ENCODE assay signal across 20 cellular contexts in the genomic region with DNA sequence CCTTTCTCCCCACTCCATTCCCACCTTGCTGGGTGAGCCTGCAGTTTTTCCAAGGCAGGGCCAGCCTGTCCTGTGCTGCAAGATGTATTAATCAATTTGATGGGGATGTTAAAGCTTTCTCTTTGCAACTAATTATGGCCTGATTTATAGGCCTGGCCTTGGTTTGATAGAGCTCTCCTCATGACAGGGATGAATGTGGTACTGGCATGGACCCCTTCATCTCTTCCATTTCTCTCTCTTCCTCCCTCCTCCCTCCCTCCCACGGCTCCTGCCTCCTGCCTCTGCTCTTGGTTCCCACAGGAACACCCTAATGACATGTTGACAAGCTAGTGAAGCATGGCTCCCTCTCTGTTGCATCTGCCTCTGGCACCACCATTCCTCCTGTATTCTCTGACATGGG. TPM values are rescaled to one million over a fixed set of nuclear protein-coding genes. Genes with fewer than 3 reads are reported as not detected.
DNase-seq lines count a peak whose midpoint lies in the region; ATAC-seq and TF ChIP-seq lines count a peak whose summit lies in the region.
"Had no signal": no experiment of that assay in that cellular context is flagged by ENCODE, and none has a peak within 500 bp of the region (broad histone marks: within the 10 kb centered on the region; RNA-seq: fewer than 3 reads in every experiment).

No MANE protein-coding gene starts in this region.

- H3K36me3 Mint-ChIP-seq in activated CD8-positive, alpha-beta T cell treated with anti-CD3 and anti-CD28 coated beads, Interleukin-2, amount 10 ng/mL, durations not matched to agents 7 days and 5 days (ENCODE audit: low read depth): no peaks in the 10 kb centered on the region
- no peaks in the 10 kb centered on the region for H3K36me3 Mint-ChIP-seq in activated CD8-positive, alpha-beta T cell treated with anti-CD3 and anti-CD28 coated beads for 36 hours (ENCODE audit: low read depth)
- H3K36me3 Mint-ChIP-seq in stimulated activated naive B cell treated with anti-CD40 and anti-IgM and Interleukin-4, amounts not matched to agents 10 μg/mL and 1 μg/mL and 100 μg/mL, for 72 hours: no peaks in the 10 kb centered on the region

- peaks cover 27% of the 10 kb centered on the region for H3K4me1 Mint-ChIP-seq in activated CD8-positive, alpha-beta T cell treated with anti-CD3 and anti-CD28 coated beads, Interleukin-2, amount 10 ng/mL, durations not matched to agents 7 days and 5 days (ENCODE audit: low read depth)
- peaks cover 17% of the 10 kb centered on the region for H3K4me1 Mint-ChIP-seq in activated CD8-positive, alpha-beta T cell treated with anti-CD3 and anti-CD28 coated beads for 36 hours (ENCODE audit: low read depth)
- peaks cover 17 to 24% of the 10 kb centered on the region in 2 donors for H3K4me1 Mint-ChIP-seq in stimulated activated naive B cell treated with anti-CD40 and anti-IgM and Interleukin-4, amounts not matched to agents 10 μg/mL and 1 μg/mL and 100 μg/mL, for 72 hours

- TF ChIP-seq CTCF in activated CD8-positive, alpha-beta T cell treated with anti-CD3 and anti-CD28 coated beads for 36 hours (IDR thresholded peaks at IDR 0.05): no peak

- intact Hi-C loops in activated CD8-positive, alpha-beta T cell treated with anti-CD3 and anti-CD28 coated beads for 36 hours (cut with micrococcal nuclease): no loop called here

- H3K9me3 Mint-ChIP-seq in activated CD8-positive, alpha-beta T cell treated with anti-CD3 and anti-CD28 coated beads, Interleukin-2, amount 10 ng/mL, durations not matched to agents 7 days and 5 days (ENCODE audit: insufficient read depth): no peaks in the 10 kb centered on the region
- H3K9me3 Mint-ChIP-seq in activated CD8-positive, alpha-beta T cell treated with anti-CD3 and anti-CD28 coated beads for 36 hours: no peaks in the 10 kb centered on the region
- H3K9me3 Mint-ChIP-seq in stimulated activated naive B cell treated with anti-CD40 and anti-IgM and Interleukin-4, amounts not matched to agents 10 μg/mL and 1 μg/mL and 100 μg/mL, for 72 hours: no peaks in the 10 kb centered on the region
- H3K9me3 Mint-ChIP-seq: GM23338 had no signal

- CTCF ChIA-PET in activated CD8-positive, alpha-beta T cell treated with anti-CD3 and anti-CD28 coated beads, Interleukin-2, amount 10 ng/mL, durations not matched to agents 7 days and 5 days (lab: Charles Lee): interaction anchor here (0.6 to 2.5 kb wide), 8 partner anchors 15 to 141 kb away, joined by 3 to 16 read pairs (median 4); partner anchors contain the start of gene HOXB5
- CTCF ChIA-PET in activated CD8-positive, alpha-beta T cell treated with anti-CD3 and anti-CD28 coated beads for 36 hours (lab: Charles Lee): interaction anchor here (0.6 to 3.0 kb wide), 8 partner anchors 15 to 169 kb away, joined by 3 to 15 read pairs (median 4); no protein-coding TSS in a partner anchor

- H3K4me3 Mint-ChIP-seq in activated CD8-positive, alpha-beta T cell treated with anti-CD3 and anti-CD28 coated beads, Interleukin-2, amount 10 ng/mL, durations not matched to agents 7 days and 5 days: no peak overlapping the region
- H3K4me3 Mint-ChIP-seq in activated CD8-positive, alpha-beta T cell treated with anti-CD3 and anti-CD28 coated beads for 36 hours: no peak overlapping the region
- H3K4me3 Mint-ChIP-seq in stimulated activated naive B cell treated with anti-CD40 and anti-IgM and Interleukin-4, amounts not matched to agents 10 μg/mL and 1 μg/mL and 100 μg/mL, for 72 hours: no peak overlapping the region
- H3K4me3 Mint-ChIP-seq: GM23338 had no signal

- no peak for ATAC-seq in activated CD8-positive, alpha-beta T cell treated with anti-CD3 and anti-CD28 coated beads, Interleukin-2, amount 10 ng/mL, durations not matched to agents 7 days and 5 days
- ATAC-seq in activated CD8-positive, alpha-beta T cell treated with anti-CD3 and anti-CD28 coated beads for 36 hours: no peak
- ATAC-seq in stimulated activated naive B cell treated with anti-CD40 and anti-IgM and Interleukin-4, amounts not matched to agents 10 μg/mL and 1 μg/mL and 100 μg/mL, for 72 hours (replicated peaks): no peak
- no peak for ATAC-seq in GM19328 (IDR thresholded peaks at IDR 0.05; ENCODE audit: unreplicated experiment)
- ATAC-seq: GM23338, HepG2 had no signal

- DNase-seq in activated CD8-positive, alpha-beta T cell treated with anti-CD3 and anti-CD28 coated beads, Interleukin-2, amount 10 ng/mL, durations not matched to agents 7 days and 5 days: no peak
- no peak for DNase-seq in activated CD8-positive, alpha-beta T cell treated with anti-CD3 and anti-CD28 coated beads for 36 hours
- DNase-seq in NCI-H69 (lab: John Stamatoyannopoulos, UW) (peak; percentile 89), left kidney (ENCODE audit: low read depth, low spot score) (peak; percentile 96), NCI-H2171 (lab: John Stamatoyannopoulos, UW) (no peak)
- DNase-seq in stimulated activated naive B cell treated with anti-CD40 and anti-IgM and Interleukin-4, amounts not matched to agents 10 μg/mL and 1 μg/mL and 100 μg/mL, for 72 hours: no peak
- no peak for DNase-seq in activated CD8-positive, alpha-beta memory T cell treated with anti-CD3 and anti-CD28 coated beads, Interleukin-2, amount 50 U/mL, for 48 hours
- DNase-seq: GF-D8, NCI-H1105, NCI-H1930, NCI-H774, PC-9 had no signal

- peak overlapping the region; percentile 76 for H3K27ac Mint-ChIP-seq in activated CD8-positive, alpha-beta T cell treated with anti-CD3 and anti-CD28 coated beads, Interleukin-2, amount 10 ng/mL, durations not matched to agents 7 days and 5 days
- H3K27ac Mint-ChIP-seq in activated CD8-positive, alpha-beta T cell treated with anti-CD3 and anti-CD28 coated beads for 36 hours: no peak overlapping the region
- peak overlapping the region; percentile 21 for H3K27ac Mint-ChIP-seq in stimulated activated naive B cell treated with anti-CD40 and anti-IgM and Interleukin-4, amounts not matched to agents 10 μg/mL and 1 μg/mL and 100 μg/mL, for 72 hours
- H3K27ac Mint-ChIP-seq: GM23338 had no signal

- POLR2A ChIA-PET in activated CD8-positive, alpha-beta T cell treated with anti-CD3 and anti-CD28 coated beads, Interleukin-2, amount 10 ng/mL, durations not matched to agents 7 days and 5 days (lab: Charles Lee): interaction anchor here (1.1 kb wide), 1 partner anchor 15 kb away, joined by 3 read pairs; no protein-coding TSS in a partner anchor
- POLR2A ChIA-PET in activated CD8-positive, alpha-beta T cell treated with anti-CD3 and anti-CD28 coated beads for 36 hours (lab: Charles Lee): interaction anchor here (0.6 to 0.7 kb wide), 2 partner anchors 20 to 183 kb away, joined by 3 to 4 read pairs; no protein-coding TSS in a partner anchor

- peaks cover 2% of the 10 kb centered on the region for H3K27me3 Mint-ChIP-seq in activated CD8-positive, alpha-beta T cell treated with anti-CD3 and anti-CD28 coated beads, Interleukin-2, amount 10 ng/mL, durations not matched to agents 7 days and 5 days (ENCODE audit: low read depth)
- no peaks in the 10 kb centered on the region for H3K27me3 Mint-ChIP-seq in activated CD8-positive, alpha-beta T cell treated with anti-CD3 and anti-CD28 coated beads for 36 hours
- H3K27me3 Mint-ChIP-seq in stimulated activated naive B cell treated with anti-CD40 and anti-IgM and Interleukin-4, amounts not matched to agents 10 μg/mL and 1 μg/mL and 100 μg/mL, for 72 hours: peaks cover 0 to 6% of the 10 kb centered on the region in 2 donors

RNA-seq across cellular contexts. Expression of gene SKAP1, which starts 47.2 kb away (rescaled TPM):
- 10 to 100 TPM; 93.8 to 94.1 TPM for total RNA-seq in activated CD8-positive, alpha-beta T cell treated with anti-CD3 and anti-CD28 coated beads, Interleukin-2, amount 10 ng/mL, durations not matched to agents 7 days and 5 days
- 10 to 100 TPM; 73.9 to 81.3 TPM for total RNA-seq in activated CD8-positive, alpha-beta T cell treated with anti-CD3 and anti-CD28 coated beads for 36 hours
- total RNA-seq: A673, GM23338, HepG2, MCF 10A had no signal

RNA-seq across cellular contexts. Expression of gene HOXB1, which starts 53.6 kb away (rescaled TPM):
- not detected for total RNA-seq in activated CD8-positive, alpha-beta T cell treated with anti-CD3 and anti-CD28 coated beads, Interleukin-2, amount 10 ng/mL, durations not matched to agents 7 days and 5 days
- total RNA-seq in activated CD8-positive, alpha-beta T cell treated with anti-CD3 and anti-CD28 coated beads for 36 hours: not detected
- total RNA-seq: A673, Daoy, GM23338, HepG2, MCF 10A, NCI-H460, PC-9, SJSA1 had no signal

Comparison
In these comparisons a context has a peak if more than half of its experiments do, and no peak if none do; other contexts are left out.
1. DNase-seq: peak in NCI-H69 (single experiment) and left kidney (single experiment); none in activated CD8-positive, alpha-beta T cell treated with anti-CD3 and anti-CD28 coated beads, Interleukin-2, amount 10 ng/mL, durations not matched to agents 7 days and 5 days (single experiment), activated CD8-positive, alpha-beta T cell treated with anti-CD3 and anti-CD28 coated beads for 36 hours (single experiment), stimulated activated naive B cell treated with anti-CD40 and anti-IgM and Interleukin-4, amounts not matched to agents 10 μg/mL and 1 μg/mL and 100 μg/mL, for 72 hours (single experiment), NCI-H2171 (single experiment) and activated CD8-positive, alpha-beta memory T cell treated with anti-CD3 and anti-CD28 coated beads, Interleukin-2, amount 50 U/mL, for 48 hours (single experiment).